In genomic region chr19:36528194-36528920, GRCh38 we compare ENCODE assay signal across 1 cellular context.
TF ChIP-seq lines count a peak whose summit lies in the region.

Gene ZNF260, minus strand, starts transcription at chr19:36528271. Its CDS starts 13,033 bp downstream, at chr19:36515238.

TF ChIP-seq in WTC11, 78 proteins besides CTCF, POLR2A, EP300 and RAD21 (continued from another document):
- TF ChIP-seq, protein P1, sequence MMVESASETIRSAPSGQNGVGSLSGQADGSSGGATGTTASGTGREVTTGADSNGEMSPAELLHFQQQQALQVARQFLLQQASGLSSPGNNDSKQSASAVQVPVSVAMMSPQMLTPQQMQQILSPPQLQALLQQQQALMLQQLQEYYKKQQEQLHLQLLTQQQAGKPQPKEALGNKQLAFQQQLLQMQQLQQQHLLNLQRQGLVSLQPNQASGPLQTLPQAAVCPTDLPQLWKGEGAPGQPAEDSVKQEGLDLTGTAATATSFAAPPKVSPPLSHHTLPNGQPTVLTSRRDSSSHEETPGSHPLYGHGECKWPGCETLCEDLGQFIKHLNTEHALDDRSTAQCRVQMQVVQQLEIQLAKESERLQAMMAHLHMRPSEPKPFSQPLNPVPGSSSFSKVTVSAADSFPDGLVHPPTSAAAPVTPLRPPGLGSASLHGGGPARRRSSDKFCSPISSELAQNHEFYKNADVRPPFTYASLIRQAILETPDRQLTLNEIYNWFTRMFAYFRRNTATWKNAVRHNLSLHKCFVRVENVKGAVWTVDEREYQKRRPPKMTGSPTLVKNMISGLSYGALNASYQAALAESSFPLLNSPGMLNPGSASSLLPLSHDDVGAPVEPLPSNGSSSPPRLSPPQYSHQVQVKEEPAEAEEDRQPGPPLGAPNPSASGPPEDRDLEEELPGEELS (CRISPR knock-in tag; IDR thresholded peaks at IDR 0.05): peak; percentile 39; the same call in 1 of the 2 replicates
- TF ChIP-seq SP1 (CRISPR knock-in tag; conservative IDR thresholded peaks at IDR 0.05) (peak; percentile 80), RELA (CRISPR knock-in tag; IDR thresholded peaks at IDR 0.05; ENCODE audit: borderline replicate concordance) (no peak), ZBTB21 (CRISPR knock-in tag; IDR thresholded peaks at IDR 0.05; ENCODE audit: borderline replicate concordance) (0 out of 2 replicates have a peak, but pooled peaks have one; percentile 7), ATF3 (CRISPR knock-in tag; conservative IDR thresholded peaks at IDR 0.05) (no peak), TCF7 (CRISPR knock-in tag; IDR thresholded peaks at IDR 0.05; ENCODE audit: low read depth) (no peak), TEAD1 (CRISPR knock-in tag; IDR thresholded peaks at IDR 0.05) (0 out of 2 replicates have a peak, but pooled peaks have one; percentile 20), NR1H2 (CRISPR knock-in tag; IDR thresholded peaks at IDR 0.05) (no peak), ZNF121 (CRISPR knock-in tag; IDR thresholded peaks at IDR 0.05) (peak; percentile 100)
- TF ChIP-seq, protein P2, sequence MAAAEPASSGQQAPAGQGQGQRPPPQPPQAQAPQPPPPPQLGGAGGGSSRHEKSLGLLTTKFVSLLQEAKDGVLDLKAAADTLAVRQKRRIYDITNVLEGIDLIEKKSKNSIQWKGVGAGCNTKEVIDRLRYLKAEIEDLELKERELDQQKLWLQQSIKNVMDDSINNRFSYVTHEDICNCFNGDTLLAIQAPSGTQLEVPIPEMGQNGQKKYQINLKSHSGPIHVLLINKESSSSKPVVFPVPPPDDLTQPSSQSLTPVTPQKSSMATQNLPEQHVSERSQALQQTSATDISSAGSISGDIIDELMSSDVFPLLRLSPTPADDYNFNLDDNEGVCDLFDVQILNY (CRISPR knock-in tag; IDR thresholded peaks at IDR 0.05): peak; percentile 91
TF ChIP-seq in WTC11: peak in this region for 15.
